In genomic region chr5:172451771-172452197, GRCh38 we compare ENCODE assay signal across 8 cellular contexts. TPM values are rescaled to one million over a fixed set of nuclear protein-coding genes. Genes with fewer than 3 reads are reported as not detected.
DNase-seq lines count a peak whose midpoint lies in the region.

No MANE protein-coding gene starts in this region.

- DNase-seq in ELF-1 (ENCODE audit: low read depth, low spot score): peak; percentile 80
- peak; percentile 78 for DNase-seq in RPMI7951 (ENCODE audit: low read depth)
- DNase-seq in fibroblast of gingiva (ENCODE audit: low read depth): peak; percentile 71
- DNase-seq in posterior vena cava (ENCODE audit: low spot score): peak; percentile 80
- no peak for DNase-seq in NCI-H774 (lab: John Stamatoyannopoulos, UW)
- no peak for DNase-seq in NOMO-1 (lab: John Stamatoyannopoulos, UW; ENCODE audit: unreplicated experiment in 2 of 2)
- no peak for DNase-seq in NCI-H2196 (lab: John Stamatoyannopoulos, UW; ENCODE audit: unreplicated experiment)
- no peak for DNase-seq in ecto neural progenitor cell (ENCODE audit: low spot score)

- intact Hi-C loops in posterior vena cava (cut with DNase I): loop anchor here in 1 of 2 donors (5.0 to 10.0 kb wide), 2 partner anchors 34 to 483 kb away; no protein-coding TSS in a partner anchor

RNA-seq across cellular contexts. Expression of gene SH3PXD2B, which starts 2.5 kb away (rescaled TPM):
- total RNA-seq in RPMI7951 (2014; rRNA removed; shearing (Covaris generic)): 13.8 and 18.5 TPM in 2 replicates
- total RNA-seq in posterior vena cava: 100 to 1,000 TPM in 1 of 2 donors, 10 to 100 TPM in 1; 85.2 to 114 TPM

Comparison
In these comparisons a context has a peak if more than half of its experiments do, and no peak if none do; other contexts are left out.
1. DNase-seq: peak in ELF-1 (single experiment), RPMI7951 (single experiment), fibroblast of gingiva (single experiment) and posterior vena cava (single experiment); none in NCI-H774 (single experiment), NOMO-1 (0 of 2), NCI-H2196 (single experiment) and ecto neural progenitor cell (single experiment).